Comparison of ENCODE assay signal across 8 cellular contexts in genomic region chr11:46238078-46238966, GRCh38. TPM values are rescaled to one million over a fixed set of nuclear protein-coding genes. Genes with fewer than 3 reads are reported as not detected.
DNase-seq lines count a peak whose midpoint lies in the region; ATAC-seq and TF ChIP-seq lines count a peak whose summit lies in the region.

No MANE protein-coding gene starts in this region.

- DNase-seq in NCI-H1105 (lab: John Stamatoyannopoulos, UW) (peak; percentile 10), NCI-H1105 treated with DMSO at 0.1 percent for 48 hours (lab: John Stamatoyannopoulos, UW) (no peak), OCI-LY7 (ENCODE audit: low spot score) (no peak), activated T-helper 1 cell treated with Interleukin-2 at 50 U/mL for 16 hours (ENCODE audit: low read depth) (peak; percentile 23), fibroblast of peridontal ligament (ENCODE audit: extremely low read depth) (peak; percentile 49), nephron progenitor cell (peak; percentile 77)

- H3K4me1 ChIP-seq in OCI-LY7 (ENCODE audit: insufficient read depth, low read length, poor library complexity, severe bottlenecking) = peaks cover 13% of the 10 kb centered on the region

- no peaks in the 10 kb centered on the region for H4K20me1 ChIP-seq in OCI-LY7 (ENCODE audit: insufficient read depth, low read length)

- POLR2A ChIA-PET in OCI-LY7 (lab: Charles Lee) = interaction anchor here (2.6 kb wide), 1 partner anchor 71 kb away, joined by 13 read pairs; no protein-coding TSS in a partner anchor

- no peaks in the 10 kb centered on the region for H3K79me2 ChIP-seq in OCI-LY7 (ENCODE audit: insufficient read depth, low read depth, low read length)

- H3K4me3 ChIP-seq in OCI-LY7 (ENCODE audit: low read depth, low read length, poor library complexity, severe bottlenecking) = no peak overlapping the region

- no TSS peak for BruUV-seq in OCI-LY7 (replicated peaks; lab: Mats Ljungman, UMichigan)

- 0 out of 2 replicates have a peak, but pooled peaks cover 8% of the 10 kb centered on the region for H3K9me3 ChIP-seq in OCI-LY7 (ENCODE audit: low read length)

- CTCF ChIA-PET in OCI-LY7 (lab: Charles Lee; ENCODE audit: unreplicated experiment) = interaction anchor here (0.6 to 2.6 kb wide), 4 partner anchors 26 to 80 kb away, joined by 3 to 22 read pairs (median 4); no protein-coding TSS in a partner anchor

- peaks cover 8% of the 10 kb centered on the region for H3K9me3 Mint-ChIP-seq in nephron progenitor cell

- peaks cover 60% of the 10 kb centered on the region for H3K4me1 Mint-ChIP-seq in nephron progenitor cell

- no peak for ATAC-seq in HG02970 (IDR thresholded peaks at IDR 0.05; ENCODE audit: low FRiP score, unreplicated experiment)

- no peaks in the 10 kb centered on the region for H3K36me3 Mint-ChIP-seq in nephron progenitor cell (ENCODE audit: low read depth)

- no peak overlapping the region for H3K27ac ChIP-seq in OCI-LY7 (ENCODE audit: low read depth, low read length, poor library complexity, severe bottlenecking)
- peak overlapping the region; percentile 56 for H3K27ac ChIP-seq in temporal lobe (ENCODE audit: low read depth, low read length)

- no peak for TF ChIP-seq CTCF in OCI-LY7 (conservative IDR thresholded peaks at IDR 0.05; ENCODE audit: low read length)
- TF ChIP-seq CTCF in nephron progenitor cell (IDR thresholded peaks at IDR 0.05) = no peak

- intact Hi-C loops in OCI-LY7 (cut with micrococcal nuclease; ENCODE audit: unreplicated experiment) = loop anchor here (10.0 kb wide), 1 partner anchor 286 kb away; no protein-coding TSS in a partner anchor

- H3K4me3 Mint-ChIP-seq in nephron progenitor cell = peak overlapping the region; percentile 69

- H3K27ac Mint-ChIP-seq in nephron progenitor cell = no peak overlapping the region

- no peak overlapping the region for H2AFZ ChIP-seq in OCI-LY7 (ENCODE audit: low read length)

- no peaks in the 10 kb centered on the region for H3K9me2 ChIP-seq in OCI-LY7 (ENCODE audit: insufficient read depth, low read length)

- H3K27me3 Mint-ChIP-seq in nephron progenitor cell (ENCODE audit: low read depth, poor library complexity) = peaks cover 31% of the 10 kb centered on the region

- H3K4me2 ChIP-seq in OCI-LY7 (ENCODE audit: low read length) = peak overlapping the region; percentile 54

- no peaks in the 10 kb centered on the region for H3K36me3 ChIP-seq in OCI-LY7 (ENCODE audit: insufficient read depth, low read length)

RNA-seq across cellular contexts. Expression of gene CREB3L1, which starts 39.1 kb away (rescaled TPM):
- total RNA-seq in OCI-LY7 (2014; rRNA removed; shearing (Covaris generic)) = not detected in 2 replicates
- total RNA-seq in OCI-LY7 (2022) (0.15 and 0.17 TPM in 2 replicates), temporal lobe (1.7 TPM)

Comparison
In these comparisons a context has a peak if more than half of its experiments do, and no peak if none do; other contexts are left out.
1. DNase-seq: peak in NCI-H1105 (single experiment), activated T-helper 1 cell treated with Interleukin-2 at 50 U/mL for 16 hours (single experiment), fibroblast of peridontal ligament (single experiment) and nephron progenitor cell (single experiment); none in NCI-H1105 treated with DMSO at 0.1 percent for 48 hours (single experiment) and OCI-LY7 (single experiment).